ENCODE assay signal across 22 cellular contexts in genomic region chr3:78283994-78284393, GRCh38.
A peak's percentile ranks its signal among the peaks of the same experiment; 100 is the strongest.
DNase-seq lines count a peak whose midpoint lies in the region; ATAC-seq and TF ChIP-seq lines count a peak whose summit lies in the region.
"Had no signal": no experiment of that assay in that cellular context is flagged by ENCODE, and none has a peak within 500 bp of the region (broad histone marks: within the 10 kb centered on the region; RNA-seq: fewer than 3 reads in every experiment).

No MANE protein-coding gene starts in this region.

- H3K36me3 ChIP-seq in BE2C (no peaks in the 10 kb centered on the region), PC-3 (ENCODE audit: low read depth, low read length) (no peaks in the 10 kb centered on the region)

- H2AFZ ChIP-seq in PC-3 (ENCODE audit: low read length), result no peak overlapping the region
- H2AFZ ChIP-seq: GM23248 had no signal

- H3K36me3 Mint-ChIP-seq in progenitor cell of endocrine pancreas (ENCODE audit: insufficient read depth), result no peaks in the 10 kb centered on the region
- H3K36me3 Mint-ChIP-seq: CD8-positive, alpha-beta memory T cell had no signal

- POLR2A ChIA-PET in PC-3 (lab: Charles Lee; ENCODE audit: unreplicated experiment), result no interaction called here

- H3K4me2 ChIP-seq in PC-3 (ENCODE audit: low read length), result no peak overlapping the region

- H3K27me3 Mint-ChIP-seq in progenitor cell of endocrine pancreas, result no peaks in the 10 kb centered on the region
- H3K27me3 Mint-ChIP-seq: CD8-positive, alpha-beta memory T cell had no signal

- CTCF ChIA-PET in PC-3 (lab: Charles Lee), result no interaction called here

- H3K4me1 Mint-ChIP-seq in progenitor cell of endocrine pancreas (ENCODE audit: low read depth), result peaks cover 2% of the 10 kb centered on the region
- H3K4me1 Mint-ChIP-seq: CD8-positive, alpha-beta memory T cell had no signal

- H3K27ac ChIP-seq in PC-3 (ENCODE audit: low read length), result no peak overlapping the region
- H3K27ac ChIP-seq: C4-2B, GM23248 had no signal

- H3F3A ChIP-seq in PC-3 (ENCODE audit: low read length, unreplicated experiment), result no peaks in the 10 kb centered on the region

- H4K20me1 ChIP-seq in PC-3 (ENCODE audit: low read length), result no peaks in the 10 kb centered on the region

- no peaks in the 10 kb centered on the region for H3K9me2 ChIP-seq in PC-3 (replicated peaks; ENCODE audit: low read length)

- no peak overlapping the region for H3K4me3 Mint-ChIP-seq in progenitor cell of endocrine pancreas (ENCODE audit: low read depth)
- H3K4me3 Mint-ChIP-seq: CD8-positive, alpha-beta memory T cell had no signal

- H3K79me2 ChIP-seq in PC-3 (ENCODE audit: low read length), result no peaks in the 10 kb centered on the region

- H3K4me3 ChIP-seq in BE2C (ENCODE audit: low read depth, low read length), result no peak overlapping the region
- no peak overlapping the region for H3K4me3 ChIP-seq in PC-3 (ENCODE audit: low read length)
- H3K4me3 ChIP-seq in epithelial cell of proximal tubule (ENCODE audit: low read depth, low read length), result no peak overlapping the region
- H3K4me3 ChIP-seq: GM23248 had no signal

- no peak for DNase-seq in BE2C
- DNase-seq in PC-3, result peak; percentile 15
- no peak for DNase-seq in epithelial cell of proximal tubule (ENCODE audit: low read depth)
- no peak for DNase-seq in progenitor cell of endocrine pancreas (ENCODE audit: low spot score, unreplicated experiment)
- DNase-seq in iPS-NIHi7 (ENCODE audit: extremely low spot score), result no peak
- DNase-seq: 8988T; AML-193; CD8-positive, alpha-beta memory T cell; DMS79; GM23248; Kasumi-1; NCI-H1417; NCI-H1694 treated with DMSO at 0.1 percent for 48 hours; NCI-H2081 treated with DMSO at 0.1 percent for 48 hours; NCI-H2171 treated with DMSO at 0.1 percent for 48 hours; NCI-H524 treated with DMSO at 0.1 percent for 48 hours; OCI-M1 had no signal

- intact Hi-C loops in PC-3 (cut with micrococcal nuclease), result no loop called here

- ATAC-seq in PC-3 (peak; percentile 38; the same call in 1 of the 2 replicates), HG02798 (IDR thresholded peaks at IDR 0.05; ENCODE audit: poor library complexity, unreplicated experiment) (no peak), GM19023 (IDR thresholded peaks at IDR 0.05; ENCODE audit: unreplicated experiment) (no peak)
- ATAC-seq: HCT116, Right ventricle myocardium inferior had no signal

- BruUV-seq in PC-3 (replicated peaks; lab: Mats Ljungman, UMichigan), result no TSS peak

- H3K27ac Mint-ChIP-seq in progenitor cell of endocrine pancreas, result no peak overlapping the region
- H3K27ac Mint-ChIP-seq: CD8-positive, alpha-beta memory T cell had no signal

- H3K9me3 ChIP-seq in BE2C (no peaks in the 10 kb centered on the region), PC-3 (ENCODE audit: low read length) (no peaks in the 10 kb centered on the region)

- TF ChIP-seq CTCF in BE2C (IDR thresholded peaks at IDR 0.05; ENCODE audit: low read depth, low read length), result peak; percentile 10; the same call in 1 of the 2 replicates
- peak; percentile 34; the same call in 1 of the 2 replicates for TF ChIP-seq CTCF in PC-3 (conservative IDR thresholded peaks at IDR 0.05; ENCODE audit: low read depth, low read length)
- peak; percentile 14 for TF ChIP-seq CTCF in epithelial cell of proximal tubule (conservative IDR thresholded peaks at IDR 0.05; ENCODE audit: low read depth, low read length)
- TF ChIP-seq CTCF in progenitor cell of endocrine pancreas (IDR thresholded peaks at IDR 0.05; ENCODE audit: unreplicated experiment), result peak; percentile 22

- no peak overlapping the region for H3K9ac ChIP-seq in PC-3 (ENCODE audit: low read length)
- H3K9ac ChIP-seq: GM23248 had no signal

- H3K27me3 ChIP-seq in BE2C, result no peaks in the 10 kb centered on the region
- no peaks in the 10 kb centered on the region for H3K27me3 ChIP-seq in PC-3 (ENCODE audit: low read length)

- H3K4me1 ChIP-seq in BE2C, result peaks cover 6% of the 10 kb centered on the region
- no peaks in the 10 kb centered on the region for H3K4me1 ChIP-seq in PC-3 (ENCODE audit: insufficient read depth, low read length)

- H3K9me3 Mint-ChIP-seq in progenitor cell of endocrine pancreas (ENCODE audit: low read depth), result no peaks in the 10 kb centered on the region
